In genomic region chr10:104330168-104331117, GRCh38 we compare ENCODE assay signal across 8 cellular contexts. TPM values are rescaled to one million over a fixed set of nuclear protein-coding genes. Genes with fewer than 3 reads are reported as not detected.
DNase-seq lines count a peak whose midpoint lies in the region; ATAC-seq and TF ChIP-seq lines count a peak whose summit lies in the region.

No MANE protein-coding gene starts in this region.

- peak overlapping the region; percentile 94 for H3K9ac ChIP-seq in PC-3 (ENCODE audit: low read length)

- no peak for TF ChIP-seq CTCF in AG09319 (IDR thresholded peaks at IDR 0.05; ENCODE audit: low read depth, low read length)
- TF ChIP-seq CTCF in PC-3 (conservative IDR thresholded peaks at IDR 0.05; ENCODE audit: low read depth, low read length), result no peak

- intact Hi-C loops in PC-3 (cut with micrococcal nuclease), result loop anchor here (2.0 kb wide), 1 partner anchor 26 kb away; no protein-coding TSS in a partner anchor

- H3K4me3 ChIP-seq in PC-3 (ENCODE audit: low read length), result peak overlapping the region; percentile 54

- peaks cover 84% of the 10 kb centered on the region for H3K4me1 ChIP-seq in PC-3 (ENCODE audit: insufficient read depth, low read length)

- POLR2A ChIA-PET in PC-3 (lab: Charles Lee; ENCODE audit: unreplicated experiment), result no interaction called here

- DNase-seq in AG09319 (ENCODE audit: extremely low read depth, low read depth), result peak; percentile 93
- DNase-seq in PC-3, result peak; percentile 42
- DNase-seq in epithelial cell of prostate (ENCODE audit: low read depth, low spot score), result no peak
- DNase-seq in naive B cell, result no peak
- DNase-seq in NCI-H2107 (lab: John Stamatoyannopoulos, UW), result no peak

- no peaks in the 10 kb centered on the region for H3K36me3 Mint-ChIP-seq in naive B cell

- peak overlapping the region in 6 of 8 donors; percentile 31 to 81 (median 58) for H3K4me3 Mint-ChIP-seq in naive B cell

- CTCF ChIA-PET in PC-3 (lab: Charles Lee), result no interaction called here

- ATAC-seq in PC-3 (no peak), naive B cell (ENCODE audit: low read depth in 2 of 2) (no peak), HG03097 (IDR thresholded peaks at IDR 0.05; ENCODE audit: low FRiP score, unreplicated experiment) (no peak), GM19397 (IDR thresholded peaks at IDR 0.05; ENCODE audit: unreplicated experiment) (no peak), GM21528 (IDR thresholded peaks at IDR 0.05; ENCODE audit: low FRiP score, unreplicated experiment) (no peak)

- H3K9me3 Mint-ChIP-seq in naive B cell, result no peaks in the 10 kb centered on the region

- H3K9me3 ChIP-seq in PC-3 (ENCODE audit: low read length), result no peaks in the 10 kb centered on the region

- H4K20me1 ChIP-seq in PC-3 (ENCODE audit: low read length), result peaks cover 6% of the 10 kb centered on the region; the same call in 1 of the 2 replicates

- H3K27ac Mint-ChIP-seq in naive B cell, result peak overlapping the region in 5 of 6 donors; percentile 39 to 86 (median 61)

- no peaks in the 10 kb centered on the region for H3F3A ChIP-seq in PC-3 (ENCODE audit: low read length, unreplicated experiment)

- peaks cover 80 to 97% (median 88%) of the 10 kb centered on the region in 3 donors for H3K4me1 Mint-ChIP-seq in naive B cell

- H3K27ac ChIP-seq in PC-3 (ENCODE audit: low read length) (peak overlapping the region; percentile 99), epithelial cell of prostate (peak overlapping the region; percentile 100)

- H3K9me2 ChIP-seq in PC-3 (replicated peaks; ENCODE audit: low read length), result no peaks in the 10 kb centered on the region

- no peaks in the 10 kb centered on the region for H3K27me3 ChIP-seq in PC-3 (ENCODE audit: low read length)

- H2AFZ ChIP-seq in PC-3 (ENCODE audit: low read length), result no peak overlapping the region

- H3K79me2 ChIP-seq in PC-3 (ENCODE audit: low read length), result peaks cover 83% of the 10 kb centered on the region

- no peaks in the 10 kb centered on the region for H3K27me3 Mint-ChIP-seq in naive B cell

- no peaks in the 10 kb centered on the region for H3K36me3 ChIP-seq in PC-3 (ENCODE audit: low read depth, low read length)

- BruUV-seq in PC-3 (replicated peaks; lab: Mats Ljungman, UMichigan), result no TSS peak

- peak overlapping the region; percentile 89 for H3K4me2 ChIP-seq in PC-3 (ENCODE audit: low read length)

RNA-seq across cellular contexts. Expression of gene ITPRIP, which starts 7.8 kb away (rescaled TPM):
- 7.0 and 10.3 TPM in 2 replicates for total RNA-seq in PC-3 (2014; rRNA removed)
- 10 to 100 TPM; 16.5 to 34.4 (median 19.6) TPM for polyA plus RNA-seq in naive B cell (ENCODE audit: low read depth in 6 of 6)

RNA-seq across cellular contexts. Expression of gene CFAP58, which starts 23.2 kb away (rescaled TPM):
- 0.26 TPM in 1 of 2 replicates, not detected in the other for total RNA-seq in PC-3 (2014; rRNA removed)
- not detected for polyA plus RNA-seq in naive B cell (ENCODE audit: low read depth in 6 of 6)

Comparison
In these comparisons a context has a peak if more than half of its experiments do, and no peak if none do; other contexts are left out.
1. DNase-seq: peak in AG09319 (single experiment) and PC-3 (single experiment); none in epithelial cell of prostate (single experiment), naive B cell (single experiment) and NCI-H2107 (single experiment).